In the genomic region with DNA sequence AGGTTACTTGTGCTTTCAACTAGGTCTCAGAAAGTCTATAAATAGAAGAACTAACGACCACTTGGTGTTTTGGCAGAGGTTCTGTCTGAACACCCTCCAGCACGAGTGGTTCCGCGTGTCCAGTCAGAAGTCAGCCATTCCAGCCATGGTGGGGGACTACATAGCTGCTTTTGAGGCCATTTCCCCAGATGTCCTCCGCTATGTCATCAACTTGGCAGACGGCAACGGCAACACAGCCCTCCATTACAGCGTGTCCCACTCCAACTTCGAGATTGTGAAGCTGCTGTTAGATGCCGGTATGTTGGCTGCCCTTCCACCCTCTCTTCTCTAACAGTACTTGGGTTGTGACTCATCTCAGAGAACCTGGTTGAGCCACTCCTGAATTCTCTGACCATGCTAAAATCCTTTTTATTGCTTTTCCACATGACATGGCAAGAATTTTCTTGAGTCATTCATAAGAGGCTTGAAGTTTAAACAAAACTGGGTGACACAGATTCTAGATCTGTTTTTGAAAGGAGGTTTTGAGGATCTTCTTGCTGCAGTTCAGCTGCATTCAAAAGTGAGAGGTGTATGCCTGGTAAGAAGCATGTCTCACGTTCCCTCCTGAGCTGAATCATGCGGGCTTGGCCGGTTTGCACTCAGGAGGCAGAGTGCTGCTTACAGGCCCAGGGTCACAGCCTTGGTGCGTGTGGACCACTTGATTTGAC, we compare ENCODE assay signal across 8 cellular contexts.
A peak's percentile ranks its signal among the peaks of the same experiment; 100 is the strongest.
DNase-seq lines count a peak whose midpoint lies in the region; ATAC-seq and TF ChIP-seq lines count a peak whose summit lies in the region.
"Had no signal": no experiment of that assay in that cellular context is flagged by ENCODE, and none has a peak within 500 bp of the region (broad histone marks: within the 10 kb centered on the region; RNA-seq: fewer than 3 reads in every experiment).

No MANE protein-coding gene starts in this region.

- H3K4me3 ChIP-seq in left lung (no peak overlapping the region), upper lobe of right lung (no peak overlapping the region)
- H3K4me3 ChIP-seq: SK-N-MC had no signal

- H3K36me3 ChIP-seq in left lung (peaks cover 0 to 61% of the 10 kb centered on the region in 2 donors), upper lobe of right lung (peaks cover 51% of the 10 kb centered on the region)

- H3K27me3 ChIP-seq in left lung (no peaks in the 10 kb centered on the region), upper lobe of right lung (no peaks in the 10 kb centered on the region)

- ATAC-seq in left lung (peak; percentile 79), upper lobe of right lung (peak; percentile 86), HG03442 (IDR thresholded peaks at IDR 0.05; ENCODE audit: unreplicated experiment) (no peak)

- H3K4me1 ChIP-seq in left lung: peaks cover 19 to 21% of the 10 kb centered on the region in 2 donors
- H3K4me1 ChIP-seq in upper lobe of right lung: peaks cover 33% of the 10 kb centered on the region

- H3K27ac ChIP-seq in cingulate gyrus (ENCODE audit: low read depth, low read length) (peak overlapping the region; percentile 10), left lung (peak overlapping the region; percentile 59 to 81), upper lobe of right lung (peak overlapping the region; percentile 61)
- H3K27ac ChIP-seq: SK-N-MC had no signal

- DNase-seq in LoVo (ENCODE audit: low spot score) (peak; percentile 74), left lung (peak in 1 of 2 donors; percentile 62), upper lobe of right lung (peak; percentile 69), NCI-H2081 treated with DMSO at 0.1 percent for 48 hours (lab: John Stamatoyannopoulos, UW) (no peak)
- no peak for DNase-seq in stimulated activated CD4-positive, alpha-beta T cell treated with anti-CD3 and anti-CD28 coated beads, Interleukin-4, amount 100 ng/mL, for 1 hour

- TF ChIP-seq CTCF in left lung (IDR thresholded peaks at IDR 0.05) (no peak), upper lobe of right lung (IDR thresholded peaks at IDR 0.05) (no peak)

- intact Hi-C loops in left lung (cut with DNase I) (no loop called here), upper lobe of right lung (cut with DNase I) (no loop called here)

- no peaks in the 10 kb centered on the region for H3K9me3 ChIP-seq in left lung
- no peaks in the 10 kb centered on the region for H3K9me3 ChIP-seq in upper lobe of right lung

Comparison
In these comparisons a context has a peak if more than half of its experiments do, and no peak if none do; other contexts are left out.
1. DNase-seq: peak in LoVo (single experiment) and upper lobe of right lung (single experiment); none in NCI-H2081 treated with DMSO at 0.1 percent for 48 hours (single experiment) and stimulated activated CD4-positive, alpha-beta T cell treated with anti-CD3 and anti-CD28 coated beads, Interleukin-4, amount 100 ng/mL, for 1 hour (single experiment).
2. H3K27ac ChIP-seq: peak in every context shown above with its lines; median percentile 70 in left lung; 61 in upper lobe of right lung; 10 in cingulate gyrus.